25 cellular contexts compared by ENCODE assay signal in the genomic region with DNA sequence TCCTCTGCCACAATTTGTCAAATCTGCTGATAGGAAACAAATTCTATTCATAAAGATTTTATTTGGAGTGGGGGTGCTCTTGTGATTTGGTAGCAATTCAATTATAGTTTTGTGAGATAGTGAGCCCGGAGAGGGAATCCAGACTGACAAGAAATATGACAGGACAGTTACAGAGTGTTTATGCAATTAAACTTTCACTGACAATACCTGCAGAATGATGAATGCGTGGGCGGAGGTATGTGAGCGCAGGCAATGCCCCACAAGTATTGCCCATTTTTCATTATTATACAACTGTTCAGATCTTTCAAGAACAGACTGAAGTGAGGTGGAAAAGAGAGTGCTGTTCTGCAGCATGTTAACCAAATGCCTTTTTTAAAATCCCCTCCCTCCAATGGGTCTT.
"Had no signal": no experiment of that assay in that cellular context is flagged by ENCODE, and none has a peak within 500 bp of the region (broad histone marks: within the 10 kb centered on the region; RNA-seq: fewer than 3 reads in every experiment).

No MANE protein-coding gene starts in this region.

- H3K27ac ChIP-seq: colonic mucosa, neutrophil, thoracic aorta, vagina had no signal

- H3K27me3 ChIP-seq: colonic mucosa, neutrophil, vagina had no signal

- ATAC-seq: activated CD8-positive, alpha-beta T cell treated with anti-CD3 and anti-CD28 coated beads for 36 hours; activated T-cell treated with anti-CD3 and anti-CD28 coated beads, Interleukin-2, amount 50 U/mL, for 4 hours; activated T-helper 17 cell treated with anti-CD3 and anti-CD28 coated beads, Interleukin-2, amount 50 U/mL, for 72 hours; left colon; stimulated activated effector memory CD8-positive, alpha-beta T cell treated with anti-CD3 and anti-CD28 coated beads, Interleukin-12 subunit alpha, Interleukin-12 subunit beta, amount 100 ng/mL, for 72 hours; T-helper 17 cell had no signal

- DNase-seq: activated CD4-positive, alpha-beta T cell treated with anti-CD3 and anti-CD28 coated beads, Interleukin-2, amount 10 ng/mL, durations not matched to agents 7 days and 5 days; activated CD4-positive, CD25-positive, alpha-beta regulatory T cell treated with anti-CD3 and anti-CD28 coated beads, Interleukin-2, amount 50 U/mL, for 72 hours; activated CD8-positive, alpha-beta T cell treated with anti-CD3 and anti-CD28 coated beads for 36 hours; activated gamma-delta T cell treated with Interleukin-2 at 50 U/mL for 16 hours; activated naive CD4-positive, alpha-beta T cell treated with anti-CD3 and anti-CD28 coated beads, Interleukin-2, amount 50 U/mL, for 16 hours; activated T-cell treated with anti-CD3 and anti-CD28 coated beads, Interleukin-2, amount 50 U/mL, for 4 hours; amniotic stem cell; cerebellar nuclear complex; colonic mucosa; effector CD8-positive, alpha-beta T cell; head of caudate nucleus; hippocampal formation; kidney; left colon; naive B cell; nephron progenitor cell; small intestine; stimulated activated CD4-positive, alpha-beta T cell treated with anti-CD3 and anti-CD28 coated beads, Interleukin-4, amount 100 ng/mL, for 24 hours; T-helper 17 cell; T1000 had no signal

- H3K4me3 ChIP-seq: colonic mucosa, thoracic aorta, vagina had no signal

- H3K36me3 ChIP-seq: colonic mucosa, neutrophil, thoracic aorta, vagina had no signal

- H3K9me3 ChIP-seq: colonic mucosa, neutrophil, thoracic aorta, vagina had no signal

- H3K4me1 ChIP-seq: colonic mucosa, vagina had no signal
